In the genomic region with DNA sequence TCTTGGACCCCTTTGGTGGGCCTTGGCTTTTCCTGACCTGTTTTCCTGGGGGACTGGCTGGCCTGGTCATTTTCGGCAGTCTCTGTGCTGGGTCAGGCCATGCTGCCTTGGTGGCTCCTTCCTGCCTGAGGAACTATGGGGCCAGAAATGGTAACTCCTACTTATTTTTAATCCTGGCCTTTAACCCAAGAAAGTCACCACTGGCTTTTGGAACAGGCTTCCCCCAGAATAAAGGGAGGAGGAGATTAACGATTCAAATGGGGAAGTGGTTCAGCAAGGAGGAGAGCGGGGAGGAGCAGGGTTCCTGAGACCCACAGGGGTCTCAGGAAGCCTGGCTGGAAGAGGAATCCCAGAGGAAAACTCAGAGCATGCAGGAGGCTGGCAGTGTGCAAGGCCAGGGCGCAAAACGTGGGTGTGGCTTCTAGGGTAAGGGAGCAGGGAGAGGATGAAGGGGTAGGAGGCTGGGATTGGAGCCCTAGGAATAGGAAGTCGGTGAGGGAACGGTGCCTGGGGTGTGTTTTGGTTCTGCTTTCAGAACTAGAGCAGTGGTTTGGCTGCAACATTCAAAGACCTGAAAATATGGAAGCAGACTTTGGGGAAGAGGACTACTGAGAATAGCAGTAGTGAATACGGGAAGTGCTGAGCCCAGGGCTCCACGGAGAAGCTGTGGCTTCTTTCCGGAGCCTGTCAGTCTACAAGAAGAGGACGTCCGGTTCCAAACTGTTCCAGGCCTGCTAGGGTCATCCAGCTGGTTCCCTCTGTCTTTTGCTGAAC, we compare ENCODE assay signal across 15 cellular contexts.
DNase-seq lines count a peak whose midpoint lies in the region; ATAC-seq, FAIRE-seq and TF ChIP-seq lines count a peak whose summit lies in the region.
"Had no signal": no experiment of that assay in that cellular context is flagged by ENCODE, and none has a peak within 500 bp of the region (broad histone marks: within the 10 kb centered on the region; RNA-seq: fewer than 3 reads in every experiment).

No MANE protein-coding gene starts in this region.

- peak in 3 of 4 donors; percentile 29 to 84 (median 75) for ATAC-seq in pancreas
- ATAC-seq in HG02623 (IDR thresholded peaks at IDR 0.05; ENCODE audit: unreplicated experiment), result no peak
- no peak for ATAC-seq in GM21381 (IDR thresholded peaks at IDR 0.05; ENCODE audit: unreplicated experiment)
- ATAC-seq: A549; activated T-cell treated with anti-CD3 and anti-CD28 coated beads, Interleukin-2, amount 50 U/mL, for 4 hours had no signal

- POLR2A ChIA-PET in RWPE1 (lab: Yijun Ruan, JAX; ENCODE audit: low non-redundant PET), result no interaction called here

- no peaks in the 10 kb centered on the region for H3K36me3 ChIP-seq in BLaER1 treated with 17β-estradiol and CSF1 and Interleukin-3, amounts not matched to agents 10 nM and 100 nM
- H3K36me3 ChIP-seq in pancreas, result no peaks in the 10 kb centered on the region
- H3K36me3 ChIP-seq: thyroid gland had no signal

- H3K27me3 ChIP-seq in BLaER1 treated with 17β-estradiol and CSF1 and Interleukin-3, amounts not matched to agents 10 nM and 100 nM, result no peaks in the 10 kb centered on the region
- no peaks in the 10 kb centered on the region for H3K27me3 ChIP-seq in pancreas
- H3K27me3 ChIP-seq: thyroid gland had no signal

- DNase-seq in SIG-M5 treated with dmso at 0.1 percent for 504 hours (lab: John Stamatoyannopoulos, UW; ENCODE audit: unreplicated experiment) (peak; percentile 98), cardiac septum (ENCODE audit: low spot score) (peak; percentile 80), pancreas (peak in 1 of 6 donors; percentile 59), RWPE1 (ENCODE audit: low spot score) (no peak), SW480 (ENCODE audit: low spot score) (no peak)
- DNase-seq: activated T-cell treated with anti-CD3 and anti-CD28 coated beads, Interleukin-2, amount 50 U/mL, for 4 hours; Calu3; GM23248; mesendoderm; NCI-H524 had no signal

- H3K27ac ChIP-seq in BLaER1 treated with 17β-estradiol and CSF1 and Interleukin-3, amounts not matched to agents 10 nM and 100 nM, result peak overlapping the region in 6 of 11 experiments; percentile 44 to 84 (median 77); a peak in 11 of 22 replicates
- H3K27ac ChIP-seq in pancreas, result no peak overlapping the region
- no peak overlapping the region for H3K27ac ChIP-seq in RWPE1
- H3K27ac ChIP-seq: A549, GM23248, thyroid gland had no signal

- H3K9ac ChIP-seq in BLaER1 treated with 17β-estradiol and CSF1 and Interleukin-3, amounts not matched to agents 10 nM and 100 nM, result peak overlapping the region in 5 of 11 experiments; percentile 45 to 72 (median 62); a peak in 8 of 22 replicates
- H3K9ac ChIP-seq: GM23248 had no signal

- no peaks in the 10 kb centered on the region for H4K20me1 ChIP-seq in BLaER1 treated with 17β-estradiol and CSF1 and Interleukin-3, amounts not matched to agents 10 nM and 100 nM

- WGBS in pancreas, 2 donors, result 63 to 71% methylated on average over 12 of the region's 12 CpGs

- peaks cover 0 to 74% (median 16%) of the 10 kb centered on the region in 10 experiments; a peak in 10 of 20 replicates for H3K4me1 ChIP-seq in BLaER1 treated with 17β-estradiol and CSF1 and Interleukin-3, amounts not matched to agents 10 nM and 100 nM
- H3K4me1 ChIP-seq in pancreas, result no peaks in the 10 kb centered on the region
- H3K4me1 ChIP-seq: thyroid gland had no signal

- no peak for FAIRE-seq in pancreas (lab: Jason Lieb, UNC)
- FAIRE-seq: A549 had no signal

- intact Hi-C loops in cardiac septum (cut with DNase I) (no loop called here), pancreas (cut with DNase I) (no loop called here)

- H3K4me3 ChIP-seq in BLaER1 treated with 17β-estradiol and CSF1 and Interleukin-3, amounts not matched to agents 10 nM and 100 nM, result peak overlapping the region in 2 of 10 experiments; percentile 0 to 23; a peak in 2 of 20 replicates
- H3K4me3 ChIP-seq in pancreas, result no peak overlapping the region
- H3K4me3 ChIP-seq: A549, GM23248, thyroid gland had no signal

- H3K9me3 ChIP-seq in BLaER1 treated with 17β-estradiol and CSF1 and Interleukin-3, amounts not matched to agents 10 nM and 100 nM (replicated peaks in 1 of 11), result peaks cover 0 to 21% (median 4%) of the 10 kb centered on the region in 11 experiments; a peak in 5 of 22 replicates
- H3K9me3 ChIP-seq in pancreas, result no peaks in the 10 kb centered on the region
- H3K9me3 ChIP-seq: A549, thyroid gland had no signal

- CTCF ChIA-PET in RWPE1 (lab: Yijun Ruan, JAX), result interaction anchor here (0.6 kb wide), 1 partner anchor 88 kb away, joined by 3 read pairs; no protein-coding TSS in a partner anchor

- H3K4me2 ChIP-seq in BLaER1 treated with 17β-estradiol and CSF1 and Interleukin-3, amounts not matched to agents 10 nM and 100 nM, result peak overlapping the region in 6 of 11 experiments; percentile 18 to 97 (median 78); a peak in 13 of 22 replicates
- H3K4me2 ChIP-seq: A549 had no signal

- no peak for TF ChIP-seq CTCF in pancreas (IDR thresholded peaks at IDR 0.05)
- TF ChIP-seq CTCF in RWPE1 (conservative IDR thresholded peaks at IDR 0.05; ENCODE audit: low read depth), result no peak

Comparison
In these comparisons a context has a peak if more than half of its experiments do, and no peak if none do; other contexts are left out.
1. H3K27ac ChIP-seq: peak in BLaER1 treated with 17β-estradiol and CSF1 and Interleukin-3, amounts not matched to agents 10 nM and 100 nM (6 of 11); none in pancreas (0 of 4) and RWPE1 (single experiment).
2. DNase-seq: peak in SIG-M5 treated with dmso at 0.1 percent for 504 hours (single experiment) and cardiac septum (single experiment); none in RWPE1 (single experiment) and SW480 (single experiment).
3. ATAC-seq: peak in pancreas (3 of 4); none in HG02623 (single experiment) and GM21381 (single experiment).